1 cellular context compared by ENCODE assay signal in the genomic region with DNA sequence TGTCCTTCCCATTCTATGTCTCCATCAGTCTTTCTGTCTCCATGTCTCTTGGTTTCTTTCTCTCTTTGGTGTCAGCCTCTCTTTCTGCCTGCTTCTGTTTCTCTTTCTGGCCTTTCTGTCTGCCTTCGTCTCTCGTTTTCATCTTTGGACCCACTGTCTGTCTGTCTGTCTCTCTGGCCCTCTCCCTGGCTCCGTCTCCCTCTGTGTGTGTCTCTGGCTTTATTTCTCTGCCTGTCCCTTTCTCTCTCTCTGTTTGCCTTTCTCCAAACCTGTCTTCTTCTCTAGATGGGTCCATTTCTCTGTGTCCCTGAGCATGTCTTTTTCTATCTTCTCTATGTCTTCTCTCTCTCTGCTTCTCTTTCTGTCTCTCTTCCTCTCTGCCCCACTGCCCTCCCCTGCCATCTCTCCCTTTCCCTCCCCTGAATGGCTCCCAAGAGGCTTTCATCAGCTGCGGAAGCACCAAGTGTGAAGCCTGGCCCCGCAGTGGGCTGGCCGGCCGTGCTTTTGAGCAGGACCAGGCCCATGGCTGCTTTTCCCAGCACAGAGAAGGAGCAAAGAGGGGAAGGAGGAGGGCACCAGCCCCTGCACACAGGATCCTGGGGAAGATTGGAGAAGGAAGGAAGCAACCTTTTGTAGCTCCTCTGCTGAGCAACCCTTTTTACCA.
TF ChIP-seq lines count a peak whose summit lies in the region.

No MANE protein-coding gene starts in this region.

TF ChIP-seq in A549, 52 proteins besides CTCF, POLR2A, EP300 and RAD21:
- TF ChIP-seq, protein P1, sequence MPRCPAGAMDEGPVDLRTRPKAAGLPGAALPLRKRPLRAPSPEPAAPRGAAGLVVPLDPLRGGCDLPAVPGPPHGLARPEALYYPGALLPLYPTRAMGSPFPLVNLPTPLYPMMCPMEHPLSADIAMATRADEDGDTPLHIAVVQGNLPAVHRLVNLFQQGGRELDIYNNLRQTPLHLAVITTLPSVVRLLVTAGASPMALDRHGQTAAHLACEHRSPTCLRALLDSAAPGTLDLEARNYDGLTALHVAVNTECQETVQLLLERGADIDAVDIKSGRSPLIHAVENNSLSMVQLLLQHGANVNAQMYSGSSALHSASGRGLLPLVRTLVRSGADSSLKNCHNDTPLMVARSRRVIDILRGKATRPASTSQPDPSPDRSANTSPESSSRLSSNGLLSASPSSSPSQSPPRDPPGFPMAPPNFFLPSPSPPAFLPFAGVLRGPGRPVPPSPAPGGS (IDR thresholded peaks at IDR 0.05), result no peak
- TF ChIP-seq TFCP2L1 (CRISPR knock-in tag; IDR thresholded peaks at IDR 0.05) (no peak), SREBF2 (IDR thresholded peaks at IDR 0.05) (no peak), CHD2 (IDR thresholded peaks at IDR 0.05; ENCODE audit: low read length, partially characterized antibody) (no peak), HOXB5 (CRISPR knock-in tag; IDR thresholded peaks at IDR 0.05) (no peak), HDAC2 (IDR thresholded peaks at IDR 0.05) (no peak), ZNF302 (CRISPR knock-in tag; IDR thresholded peaks at IDR 0.05) (no peak), ESRRA (IDR thresholded peaks at IDR 0.05; ENCODE audit: borderline replicate concordance, low read length) (no peak), MYC (IDR thresholded peaks at IDR 0.05; ENCODE audit: borderline replicate concordance, low read length) (no peak), GATA3 (IDR thresholded peaks at IDR 0.05; ENCODE audit: borderline replicate concordance) (no peak), HOXB13 (CRISPR knock-in tag; IDR thresholded peaks at IDR 0.05; ENCODE audit: low read depth) (no peak), MAZ (IDR thresholded peaks at IDR 0.05; ENCODE audit: borderline replicate concordance, low read depth, low read length) (no peak), ZC3H11A (IDR thresholded peaks at IDR 0.05) (no peak), KDM5A (IDR thresholded peaks at IDR 0.05) (no peak)
- TF ChIP-seq, protein P2, sequence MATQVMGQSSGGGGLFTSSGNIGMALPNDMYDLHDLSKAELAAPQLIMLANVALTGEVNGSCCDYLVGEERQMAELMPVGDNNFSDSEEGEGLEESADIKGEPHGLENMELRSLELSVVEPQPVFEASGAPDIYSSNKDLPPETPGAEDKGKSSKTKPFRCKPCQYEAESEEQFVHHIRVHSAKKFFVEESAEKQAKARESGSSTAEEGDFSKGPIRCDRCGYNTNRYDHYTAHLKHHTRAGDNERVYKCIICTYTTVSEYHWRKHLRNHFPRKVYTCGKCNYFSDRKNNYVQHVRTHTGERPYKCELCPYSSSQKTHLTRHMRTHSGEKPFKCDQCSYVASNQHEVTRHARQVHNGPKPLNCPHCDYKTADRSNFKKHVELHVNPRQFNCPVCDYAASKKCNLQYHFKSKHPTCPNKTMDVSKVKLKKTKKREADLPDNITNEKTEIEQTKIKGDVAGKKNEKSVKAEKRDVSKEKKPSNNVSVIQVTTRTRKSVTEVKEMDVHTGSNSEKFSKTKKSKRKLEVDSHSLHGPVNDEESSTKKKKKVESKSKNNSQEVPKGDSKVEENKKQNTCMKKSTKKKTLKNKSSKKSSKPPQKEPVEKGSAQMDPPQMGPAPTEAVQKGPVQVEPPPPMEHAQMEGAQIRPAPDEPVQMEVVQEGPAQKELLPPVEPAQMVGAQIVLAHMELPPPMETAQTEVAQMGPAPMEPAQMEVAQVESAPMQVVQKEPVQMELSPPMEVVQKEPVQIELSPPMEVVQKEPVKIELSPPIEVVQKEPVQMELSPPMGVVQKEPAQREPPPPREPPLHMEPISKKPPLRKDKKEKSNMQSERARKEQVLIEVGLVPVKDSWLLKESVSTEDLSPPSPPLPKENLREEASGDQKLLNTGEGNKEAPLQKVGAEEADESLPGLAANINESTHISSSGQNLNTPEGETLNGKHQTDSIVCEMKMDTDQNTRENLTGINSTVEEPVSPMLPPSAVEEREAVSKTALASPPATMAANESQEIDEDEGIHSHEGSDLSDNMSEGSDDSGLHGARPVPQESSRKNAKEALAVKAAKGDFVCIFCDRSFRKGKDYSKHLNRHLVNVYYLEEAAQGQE (IDR thresholded peaks at IDR 0.05), result no peak
- TF ChIP-seq, protein P3, sequence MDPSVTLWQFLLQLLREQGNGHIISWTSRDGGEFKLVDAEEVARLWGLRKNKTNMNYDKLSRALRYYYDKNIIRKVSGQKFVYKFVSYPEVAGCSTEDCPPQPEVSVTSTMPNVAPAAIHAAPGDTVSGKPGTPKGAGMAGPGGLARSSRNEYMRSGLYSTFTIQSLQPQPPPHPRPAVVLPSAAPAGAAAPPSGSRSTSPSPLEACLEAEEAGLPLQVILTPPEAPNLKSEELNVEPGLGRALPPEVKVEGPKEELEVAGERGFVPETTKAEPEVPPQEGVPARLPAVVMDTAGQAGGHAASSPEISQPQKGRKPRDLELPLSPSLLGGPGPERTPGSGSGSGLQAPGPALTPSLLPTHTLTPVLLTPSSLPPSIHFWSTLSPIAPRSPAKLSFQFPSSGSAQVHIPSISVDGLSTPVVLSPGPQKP (IDR thresholded peaks at IDR 0.05; ENCODE audit: low read depth, low read length), result no peak
